In the genomic region with DNA sequence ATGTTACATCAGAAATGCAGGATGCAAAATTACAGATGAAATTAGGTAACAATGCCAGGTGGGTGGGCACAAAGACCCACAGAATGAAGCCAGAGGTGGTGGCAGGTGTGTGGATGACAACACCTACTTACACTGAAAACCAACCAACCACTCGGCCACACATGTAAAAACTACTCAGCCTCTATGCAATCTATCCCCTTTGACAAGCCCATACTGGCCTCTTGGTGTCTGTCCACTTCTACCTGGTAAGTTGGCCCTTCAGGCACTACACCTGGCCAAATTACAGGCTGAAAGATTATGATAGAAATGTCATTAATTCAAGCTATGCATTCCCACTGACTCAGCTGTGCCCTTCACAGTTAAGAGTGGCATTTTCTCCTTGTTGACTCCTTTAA, we compare ENCODE assay signal across 10 cellular contexts. TPM values are rescaled to one million over a fixed set of nuclear protein-coding genes. Genes with fewer than 3 reads are reported as not detected.
A peak's percentile ranks its signal among the peaks of the same experiment; 100 is the strongest.
DNase-seq lines count a peak whose midpoint lies in the region; ATAC-seq and TF ChIP-seq lines count a peak whose summit lies in the region.
"Had no signal": no experiment of that assay in that cellular context is flagged by ENCODE, and none has a peak within 500 bp of the region (broad histone marks: within the 10 kb centered on the region; RNA-seq: fewer than 3 reads in every experiment).

No MANE protein-coding gene starts in this region.

- 48 to 64% (median 53%) methylated on average over 1 of the region's 1 CpG for WGBS in stomach, 5 donors

- no peaks in the 10 kb centered on the region for H3K36me3 ChIP-seq in SK-N-MC (ENCODE audit: insufficient read depth, low read length)
- H3K36me3 ChIP-seq in stomach = no peaks in the 10 kb centered on the region

- H3K4me3 Mint-ChIP-seq in activated CD8-positive, alpha-beta memory T cell treated with anti-CD3 and anti-CD28 coated beads, Interleukin-2, amount 10 ng/mL, durations not matched to agents 7 days and 5 days = no peak overlapping the region
- H3K4me3 Mint-ChIP-seq in stimulated activated memory B cell treated with anti-CD40 and anti-IgM and Interleukin-4, amounts not matched to agents 10 μg/mL and 1 μg/mL and 100 μg/mL, for 72 hours = no peak overlapping the region

- CTCF ChIA-PET in activated CD8-positive, alpha-beta memory T cell treated with anti-CD3 and anti-CD28 coated beads, Interleukin-2, amount 10 ng/mL, durations not matched to agents 7 days and 5 days (lab: Charles Lee) = interaction anchor here (1.8 kb wide), 1 partner anchor 105 kb away, joined by 4 read pairs; no protein-coding TSS in a partner anchor

- H3K9me3 Mint-ChIP-seq in activated CD8-positive, alpha-beta memory T cell treated with anti-CD3 and anti-CD28 coated beads, Interleukin-2, amount 10 ng/mL, durations not matched to agents 7 days and 5 days (ENCODE audit: low read depth) = no peaks in the 10 kb centered on the region
- no peaks in the 10 kb centered on the region for H3K9me3 Mint-ChIP-seq in stimulated activated memory B cell treated with anti-CD40 and anti-IgM and Interleukin-4, amounts not matched to agents 10 μg/mL and 1 μg/mL and 100 μg/mL, for 72 hours

- no peak overlapping the region for H3K9ac ChIP-seq in SK-N-MC (ENCODE audit: insufficient read length)

- H3K4me1 ChIP-seq in foreskin keratinocyte (peaks cover 51% of the 10 kb centered on the region), stomach (peaks cover 90 to 100% (median 97%) of the 10 kb centered on the region in 4 donors)

- H3K27ac Mint-ChIP-seq in activated CD8-positive, alpha-beta memory T cell treated with anti-CD3 and anti-CD28 coated beads, Interleukin-2, amount 10 ng/mL, durations not matched to agents 7 days and 5 days = peak overlapping the region; percentile 53
- no peak overlapping the region for H3K27ac Mint-ChIP-seq in stimulated activated memory B cell treated with anti-CD40 and anti-IgM and Interleukin-4, amounts not matched to agents 10 μg/mL and 1 μg/mL and 100 μg/mL, for 72 hours

- intact Hi-C loops in stomach (cut with DNase I; ENCODE audit: low total_unique reads) (no loop called here), Right ventricle myocardium superior (cut with DNase I) (loop anchor here (5.0 kb wide), 1 partner anchor 50 kb away; a partner anchor contains a TSS)

- no peaks in the 10 kb centered on the region for H3K27me3 Mint-ChIP-seq in activated CD8-positive, alpha-beta memory T cell treated with anti-CD3 and anti-CD28 coated beads, Interleukin-2, amount 10 ng/mL, durations not matched to agents 7 days and 5 days
- H3K27me3 Mint-ChIP-seq in stimulated activated memory B cell treated with anti-CD40 and anti-IgM and Interleukin-4, amounts not matched to agents 10 μg/mL and 1 μg/mL and 100 μg/mL, for 72 hours = no peaks in the 10 kb centered on the region

- TF ChIP-seq CTCF in foreskin keratinocyte (conservative IDR thresholded peaks at IDR 0.05) (no peak), stomach (IDR thresholded peaks at IDR 0.05) (no peak)

- H3K27me3 ChIP-seq in foreskin keratinocyte = no peaks in the 10 kb centered on the region
- no peaks in the 10 kb centered on the region for H3K27me3 ChIP-seq in stomach

- H3K27ac ChIP-seq in SK-N-MC = peak overlapping the region; percentile 73; the same call in 1 of the 2 replicates
- H3K27ac ChIP-seq in foreskin keratinocyte = peak overlapping the region; percentile 23
- peak overlapping the region in 4 of 5 donors; percentile 18 to 80 (median 71) for H3K27ac ChIP-seq in stomach

- no peaks in the 10 kb centered on the region for H3K9me3 ChIP-seq in SK-N-MC (ENCODE audit: low read depth, low read length)
- no peaks in the 10 kb centered on the region for H3K9me3 ChIP-seq in stomach

- H3K4me1 Mint-ChIP-seq in activated CD8-positive, alpha-beta memory T cell treated with anti-CD3 and anti-CD28 coated beads, Interleukin-2, amount 10 ng/mL, durations not matched to agents 7 days and 5 days = peaks cover 63% of the 10 kb centered on the region
- peaks cover 90% of the 10 kb centered on the region for H3K4me1 Mint-ChIP-seq in stimulated activated memory B cell treated with anti-CD40 and anti-IgM and Interleukin-4, amounts not matched to agents 10 μg/mL and 1 μg/mL and 100 μg/mL, for 72 hours

- H3K4me3 ChIP-seq in SK-N-MC (no peak overlapping the region), stomach (no peak overlapping the region)

- no peak for DNase-seq in activated CD8-positive, alpha-beta memory T cell treated with anti-CD3 and anti-CD28 coated beads, Interleukin-2, amount 10 ng/mL, durations not matched to agents 7 days and 5 days
- no peak for DNase-seq in activated CD8-positive, alpha-beta memory T cell treated with anti-CD3 and anti-CD28 coated beads, Interleukin-2, amount 50 U/mL, for 48 hours
- no peak for DNase-seq in SK-N-MC (ENCODE audit: low read depth, low spot score)
- DNase-seq in foreskin keratinocyte = peak; percentile 61 to 86
- no peak for DNase-seq in stomach
- no peak for DNase-seq in inferior parietal cortex (ENCODE audit: extremely low spot score)
- no peak for DNase-seq in Right ventricle myocardium superior
- DNase-seq: AML-193, NCI-H2029 had no signal

- no peak for ATAC-seq in activated CD8-positive, alpha-beta memory T cell treated with anti-CD3 and anti-CD28 coated beads, Interleukin-2, amount 10 ng/mL, durations not matched to agents 7 days and 5 days
- peak; percentile 50 for ATAC-seq in foreskin keratinocyte
- ATAC-seq in stimulated activated memory B cell treated with anti-CD40 and anti-IgM and Interleukin-4, amounts not matched to agents 10 μg/mL and 1 μg/mL and 100 μg/mL, for 72 hours = no peak
- ATAC-seq in Right ventricle myocardium superior (ENCODE audit: poor library complexity) = no peak

- TF ChIP-seq EP300 in stomach (IDR thresholded peaks at IDR 0.05) = no peak

- no peak for TF ChIP-seq POLR2A in stomach (IDR thresholded peaks at IDR 0.05)

- no peaks in the 10 kb centered on the region for H3K36me3 Mint-ChIP-seq in activated CD8-positive, alpha-beta memory T cell treated with anti-CD3 and anti-CD28 coated beads, Interleukin-2, amount 10 ng/mL, durations not matched to agents 7 days and 5 days
- H3K36me3 Mint-ChIP-seq in stimulated activated memory B cell treated with anti-CD40 and anti-IgM and Interleukin-4, amounts not matched to agents 10 μg/mL and 1 μg/mL and 100 μg/mL, for 72 hours = no peaks in the 10 kb centered on the region

RNA-seq across cellular contexts. Expression of a gene that starts 50.0 kb away (rescaled TPM):
- 100 to 1,000 TPM; 123 to 125 TPM for total RNA-seq in activated CD8-positive, alpha-beta memory T cell treated with anti-CD3 and anti-CD28 coated beads, Interleukin-2, amount 10 ng/mL, durations not matched to agents 7 days and 5 days
- total RNA-seq in foreskin keratinocyte (27.3 and 27.8 TPM in 2 replicates), stomach (100 to 1,000 TPM in 1 of 5 donors, 10 to 100 TPM in 4; 14.7 to 113 (median 49.7) TPM), Right ventricle myocardium superior (55.1 TPM)
- polyA plus RNA-seq in foreskin keratinocyte (11.5 and 13.5 TPM in 2 replicates), stomach (10 to 100 TPM; 10.6 to 21.1 (median 14.8) TPM)

RNA-seq across cellular contexts. Expression of a gene that starts 50.1 kb away (rescaled TPM):
- total RNA-seq in activated CD8-positive, alpha-beta memory T cell treated with anti-CD3 and anti-CD28 coated beads, Interleukin-2, amount 10 ng/mL, durations not matched to agents 7 days and 5 days = under 1 TPM in 1 of 2 experiments, not detected in 1; 0.19 TPM
- total RNA-seq in foreskin keratinocyte (0.10 TPM in 1 of 2 replicates, not detected in the other), stomach (1 to 10 TPM in 2 of 5 donors, not detected in 3; 1.1 to 4.2 TPM), Right ventricle myocardium superior (0.27 TPM)
- polyA plus RNA-seq in foreskin keratinocyte (0.06 and 0.12 TPM in 2 replicates), stomach (10 to 100 TPM in 1 of 3 donors, under 1 TPM in 1, not detected in 1; 0.31 to 12.8 TPM)

Comparison
In these comparisons a context has a peak if more than half of its experiments do, and no peak if none do; other contexts are left out.
1. DNase-seq: peak in foreskin keratinocyte (2 of 2); none in activated CD8-positive, alpha-beta memory T cell treated with anti-CD3 and anti-CD28 coated beads, Interleukin-2, amount 10 ng/mL, durations not matched to agents 7 days and 5 days (single experiment), activated CD8-positive, alpha-beta memory T cell treated with anti-CD3 and anti-CD28 coated beads, Interleukin-2, amount 50 U/mL, for 48 hours (single experiment), SK-N-MC (single experiment), stomach (single experiment), inferior parietal cortex (single experiment) and Right ventricle myocardium superior (single experiment).
2. H3K27ac ChIP-seq: peak in every context shown above with its lines; median percentile 73 in SK-N-MC; 71 in stomach; 23 in foreskin keratinocyte.